In genomic region chr7:101122933-101123702, GRCh38 we compare ENCODE assay signal across 1 cellular context.
A peak's percentile ranks its signal among the peaks of the same experiment; 100 is the strongest.
TF ChIP-seq lines count a peak whose summit lies in the region.

No MANE protein-coding gene starts in this region.

TF ChIP-seq in HepG2, 621 proteins besides CTCF, POLR2A, EP300 and RAD21 (continued from another document and continues in another):
- TF ChIP-seq PRDM10 (CRISPR knock-in tag; IDR thresholded peaks at IDR 0.05; ENCODE audit: low read depth) (no peak), ZNF792 (CRISPR knock-in tag; IDR thresholded peaks at IDR 0.05) (no peak), STAT6 (CRISPR knock-in tag; IDR thresholded peaks at IDR 0.05; ENCODE audit: borderline replicate concordance) (no peak), KAT8 (CRISPR knock-in tag; IDR thresholded peaks at IDR 0.05) (0 out of 2 replicates have a peak, but pooled peaks have one; percentile 20), MXD1 (CRISPR knock-in tag; IDR thresholded peaks at IDR 0.05) (no peak), ZSCAN31 (CRISPR knock-in tag; IDR thresholded peaks at IDR 0.05; ENCODE audit: low read depth) (no peak; the same call in 1 of the 2 replicates), FOXP4 (CRISPR knock-in tag; IDR thresholded peaks at IDR 0.05) (peak; percentile 65), MYNN (CRISPR knock-in tag; IDR thresholded peaks at IDR 0.05; ENCODE audit: low read depth) (no peak), HNRNPH1 (optimal IDR thresholded peaks at IDR 0.05; ENCODE audit: low read depth, low read length) (no peak), ZNF773 (CRISPR knock-in tag; IDR thresholded peaks at IDR 0.05; ENCODE audit: borderline replicate concordance) (no peak), MIER3 (CRISPR knock-in tag; IDR thresholded peaks at IDR 0.05; ENCODE audit: borderline replicate concordance) (0 out of 2 replicates have a peak, but pooled peaks have one; percentile 20), KDM6A (CRISPR knock-in tag; IDR thresholded peaks at IDR 0.05; ENCODE audit: low read depth) (no peak), ZNF546 (CRISPR knock-in tag; conservative IDR thresholded peaks at IDR 0.05) (no peak), ZBTB21 (CRISPR knock-in tag; IDR thresholded peaks at IDR 0.05) (no peak), CBFB (CRISPR knock-in tag; IDR thresholded peaks at IDR 0.05) (no peak), PPARG (CRISPR knock-in tag; conservative IDR thresholded peaks at IDR 0.05) (0 out of 2 replicates have a peak, but pooled peaks have one; percentile 22), ZNF598 (CRISPR knock-in tag; IDR thresholded peaks at IDR 0.05; ENCODE audit: borderline replicate concordance) (no peak), SP140L (CRISPR knock-in tag; IDR thresholded peaks at IDR 0.05; ENCODE audit: borderline replicate concordance) (no peak), ZNF691 (CRISPR knock-in tag; IDR thresholded peaks at IDR 0.05; ENCODE audit: borderline replicate concordance, low read depth) (no peak), HDAC6 (IDR thresholded peaks at IDR 0.05; ENCODE audit: low read depth, low read length) (no peak), NFKBIZ (CRISPR knock-in tag; IDR thresholded peaks at IDR 0.05) (0 out of 2 replicates have a peak, but pooled peaks have one; percentile 32), ELF4 (CRISPR knock-in tag; IDR thresholded peaks at IDR 0.05; ENCODE audit: borderline replicate concordance) (no peak), ZNF543 (CRISPR knock-in tag; IDR thresholded peaks at IDR 0.05) (no peak), XRCC5 (optimal IDR thresholded peaks at IDR 0.05; ENCODE audit: low read length) (peak; percentile 40), IKZF4 (CRISPR knock-in tag; IDR thresholded peaks at IDR 0.05; ENCODE audit: borderline replicate concordance, low read depth, not compliant biosample characterization) (no peak), PRMT3 (CRISPR knock-in tag; IDR thresholded peaks at IDR 0.05; ENCODE audit: borderline replicate concordance, low read depth) (no peak), ZNF839 (CRISPR knock-in tag; IDR thresholded peaks at IDR 0.05; ENCODE audit: borderline replicate concordance) (no peak), ZC3H13 (CRISPR knock-in tag; IDR thresholded peaks at IDR 0.05) (peak; percentile 43; the same call in 1 of the 2 replicates), ZNF775 (CRISPR knock-in tag; IDR thresholded peaks at IDR 0.05; ENCODE audit: borderline replicate concordance) (no peak), FOXJ3 (CRISPR knock-in tag; IDR thresholded peaks at IDR 0.05; ENCODE audit: borderline replicate concordance) (no peak), DR1 (CRISPR knock-in tag; IDR thresholded peaks at IDR 0.05) (no peak), ZNF569 (CRISPR knock-in tag; IDR thresholded peaks at IDR 0.05; ENCODE audit: borderline replicate concordance) (no peak), KAT7 (CRISPR knock-in tag; IDR thresholded peaks at IDR 0.05; ENCODE audit: borderline replicate concordance) (no peak), SP1 (IDR thresholded peaks at IDR 0.05) (no peak), SP1 (CRISPR knock-in tag; IDR thresholded peaks at IDR 0.05) (no peak), ZNF274 (CRISPR knock-in tag; IDR thresholded peaks at IDR 0.05) (no peak)
- TF ChIP-seq, protein P1, sequence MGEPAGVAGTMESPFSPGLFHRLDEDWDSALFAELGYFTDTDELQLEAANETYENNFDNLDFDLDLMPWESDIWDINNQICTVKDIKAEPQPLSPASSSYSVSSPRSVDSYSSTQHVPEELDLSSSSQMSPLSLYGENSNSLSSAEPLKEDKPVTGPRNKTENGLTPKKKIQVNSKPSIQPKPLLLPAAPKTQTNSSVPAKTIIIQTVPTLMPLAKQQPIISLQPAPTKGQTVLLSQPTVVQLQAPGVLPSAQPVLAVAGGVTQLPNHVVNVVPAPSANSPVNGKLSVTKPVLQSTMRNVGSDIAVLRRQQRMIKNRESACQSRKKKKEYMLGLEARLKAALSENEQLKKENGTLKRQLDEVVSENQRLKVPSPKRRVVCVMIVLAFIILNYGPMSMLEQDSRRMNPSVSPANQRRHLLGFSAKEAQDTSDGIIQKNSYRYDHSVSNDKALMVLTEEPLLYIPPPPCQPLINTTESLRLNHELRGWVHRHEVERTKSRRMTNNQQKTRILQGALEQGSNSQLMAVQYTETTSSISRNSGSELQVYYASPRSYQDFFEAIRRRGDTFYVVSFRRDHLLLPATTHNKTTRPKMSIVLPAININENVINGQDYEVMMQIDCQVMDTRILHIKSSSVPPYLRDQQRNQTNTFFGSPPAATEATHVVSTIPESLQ (CRISPR knock-in tag; conservative IDR thresholded peaks at IDR 0.05), result no peak
- TF ChIP-seq, protein P2, sequence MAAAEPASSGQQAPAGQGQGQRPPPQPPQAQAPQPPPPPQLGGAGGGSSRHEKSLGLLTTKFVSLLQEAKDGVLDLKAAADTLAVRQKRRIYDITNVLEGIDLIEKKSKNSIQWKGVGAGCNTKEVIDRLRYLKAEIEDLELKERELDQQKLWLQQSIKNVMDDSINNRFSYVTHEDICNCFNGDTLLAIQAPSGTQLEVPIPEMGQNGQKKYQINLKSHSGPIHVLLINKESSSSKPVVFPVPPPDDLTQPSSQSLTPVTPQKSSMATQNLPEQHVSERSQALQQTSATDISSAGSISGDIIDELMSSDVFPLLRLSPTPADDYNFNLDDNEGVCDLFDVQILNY (CRISPR knock-in tag; conservative IDR thresholded peaks at IDR 0.05), result no peak
- TF ChIP-seq, protein P3, sequence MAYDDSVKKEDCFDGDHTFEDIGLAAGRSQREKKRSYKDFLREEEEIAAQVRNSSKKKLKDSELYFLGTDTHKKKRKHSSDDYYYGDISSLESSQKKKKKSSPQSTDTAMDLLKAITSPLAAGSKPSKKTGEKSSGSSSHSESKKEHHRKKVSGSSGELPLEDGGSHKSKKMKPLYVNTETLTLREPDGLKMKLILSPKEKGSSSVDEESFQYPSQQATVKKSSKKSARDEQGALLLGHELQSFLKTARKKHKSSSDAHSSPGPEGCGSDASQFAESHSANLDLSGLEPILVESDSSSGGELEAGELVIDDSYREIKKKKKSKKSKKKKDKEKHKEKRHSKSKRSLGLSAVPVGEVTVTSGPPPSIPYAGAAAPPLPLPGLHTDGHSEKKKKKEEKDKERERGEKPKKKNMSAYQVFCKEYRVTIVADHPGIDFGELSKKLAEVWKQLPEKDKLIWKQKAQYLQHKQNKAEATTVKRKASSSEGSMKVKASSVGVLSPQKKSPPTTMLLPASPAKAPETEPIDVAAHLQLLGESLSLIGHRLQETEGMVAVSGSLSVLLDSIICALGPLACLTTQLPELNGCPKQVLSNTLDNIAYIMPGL (CRISPR knock-in tag; IDR thresholded peaks at IDR 0.05; ENCODE audit: borderline replicate concordance in 1 of 2, low read depth in 1 of 2), result no peak; a peak in 1 of 4 replicates
- TF ChIP-seq, protein P4, sequence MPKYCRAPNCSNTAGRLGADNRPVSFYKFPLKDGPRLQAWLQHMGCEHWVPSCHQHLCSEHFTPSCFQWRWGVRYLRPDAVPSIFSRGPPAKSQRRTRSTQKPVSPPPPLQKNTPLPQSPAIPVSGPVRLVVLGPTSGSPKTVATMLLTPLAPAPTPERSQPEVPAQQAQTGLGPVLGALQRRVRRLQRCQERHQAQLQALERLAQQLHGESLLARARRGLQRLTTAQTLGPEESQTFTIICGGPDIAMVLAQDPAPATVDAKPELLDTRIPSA (CRISPR knock-in tag; IDR thresholded peaks at IDR 0.05; ENCODE audit: borderline replicate concordance), result no peak
- TF ChIP-seq, protein P5, sequence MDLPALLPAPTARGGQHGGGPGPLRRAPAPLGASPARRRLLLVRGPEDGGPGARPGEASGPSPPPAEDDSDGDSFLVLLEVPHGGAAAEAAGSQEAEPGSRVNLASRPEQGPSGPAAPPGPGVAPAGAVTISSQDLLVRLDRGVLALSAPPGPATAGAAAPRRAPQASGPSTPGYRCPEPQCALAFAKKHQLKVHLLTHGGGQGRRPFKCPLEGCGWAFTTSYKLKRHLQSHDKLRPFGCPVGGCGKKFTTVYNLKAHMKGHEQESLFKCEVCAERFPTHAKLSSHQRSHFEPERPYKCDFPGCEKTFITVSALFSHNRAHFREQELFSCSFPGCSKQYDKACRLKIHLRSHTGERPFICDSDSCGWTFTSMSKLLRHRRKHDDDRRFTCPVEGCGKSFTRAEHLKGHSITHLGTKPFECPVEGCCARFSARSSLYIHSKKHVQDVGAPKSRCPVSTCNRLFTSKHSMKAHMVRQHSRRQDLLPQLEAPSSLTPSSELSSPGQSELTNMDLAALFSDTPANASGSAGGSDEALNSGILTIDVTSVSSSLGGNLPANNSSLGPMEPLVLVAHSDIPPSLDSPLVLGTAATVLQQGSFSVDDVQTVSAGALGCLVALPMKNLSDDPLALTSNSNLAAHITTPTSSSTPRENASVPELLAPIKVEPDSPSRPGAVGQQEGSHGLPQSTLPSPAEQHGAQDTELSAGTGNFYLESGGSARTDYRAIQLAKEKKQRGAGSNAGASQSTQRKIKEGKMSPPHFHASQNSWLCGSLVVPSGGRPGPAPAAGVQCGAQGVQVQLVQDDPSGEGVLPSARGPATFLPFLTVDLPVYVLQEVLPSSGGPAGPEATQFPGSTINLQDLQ (CRISPR knock-in tag; IDR thresholded peaks at IDR 0.05), result no peak
- TF ChIP-seq, protein P6, sequence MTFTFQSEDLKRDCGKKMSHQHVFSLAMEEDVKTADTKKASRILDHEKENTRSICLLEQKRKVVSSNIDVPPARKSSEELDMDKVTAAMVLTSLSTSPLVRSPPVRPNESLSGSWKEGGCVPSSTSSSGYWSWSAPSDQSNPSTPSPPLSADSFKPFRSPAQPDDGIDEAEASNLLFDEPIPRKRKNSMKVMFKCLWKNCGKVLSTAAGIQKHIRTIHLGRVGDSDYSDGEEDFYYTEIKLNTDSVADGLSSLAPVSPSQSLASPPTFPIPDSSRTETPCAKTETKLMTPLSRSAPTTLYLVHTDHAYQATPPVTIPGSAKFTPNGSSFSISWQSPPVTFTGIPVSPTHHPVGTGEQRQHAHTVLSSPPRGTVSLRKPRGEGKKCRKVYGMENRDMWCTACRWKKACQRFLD (CRISPR knock-in tag; IDR thresholded peaks at IDR 0.05; ENCODE audit: borderline replicate concordance), result no peak; the same call in 1 of the 2 replicates
